22 cellular contexts compared by ENCODE assay signal in the genomic region with DNA sequence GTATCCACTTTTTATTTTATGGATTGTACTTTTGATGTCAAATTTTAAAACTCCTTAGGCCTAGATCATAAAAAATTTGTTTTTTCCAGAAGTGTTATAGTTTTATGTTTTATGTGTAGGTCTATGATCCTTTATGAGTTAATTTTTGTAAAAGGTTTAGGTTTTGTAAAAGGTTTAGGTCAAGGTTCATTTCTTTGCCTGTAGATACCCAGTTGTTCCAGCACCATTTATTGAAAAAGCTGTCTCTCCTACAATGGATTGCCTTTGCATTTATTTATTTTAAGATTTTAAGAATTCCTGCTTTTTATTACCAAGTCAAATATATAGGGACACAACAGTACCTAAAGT. TPM values are rescaled to one million over a fixed set of nuclear protein-coding genes. Genes with fewer than 3 reads are reported as not detected.
DNase-seq lines count a peak whose midpoint lies in the region; ATAC-seq, FAIRE-seq and TF ChIP-seq lines count a peak whose summit lies in the region.
"Had no signal": no experiment of that assay in that cellular context is flagged by ENCODE, and none has a peak within 500 bp of the region (broad histone marks: within the 10 kb centered on the region; RNA-seq: fewer than 3 reads in every experiment).

No MANE protein-coding gene starts in this region.

- no peak overlapping the region for H2AFZ ChIP-seq in PC-9
- H2AFZ ChIP-seq: GM23248 had no signal

- H3K4me3 ChIP-seq in HEK293 (ENCODE audit: low read depth, low read length) = no peak overlapping the region
- no peak overlapping the region for H3K4me3 ChIP-seq in PC-9
- H3K4me3 ChIP-seq: gastroesophageal sphincter, GM23248, K562, prostate gland, spleen had no signal

- POLR2A ChIA-PET in HEK293 (lab: Yijun Ruan, JAX) (no interaction called here), PC-9 (lab: Charles Lee; ENCODE audit: unreplicated experiment) (no interaction called here)

- ATAC-seq in left lobe of liver = peak; percentile 4
- ATAC-seq in HG03565 (IDR thresholded peaks at IDR 0.05; ENCODE audit: unreplicated experiment) = no peak
- ATAC-seq in GM18520 (IDR thresholded peaks at IDR 0.05; ENCODE audit: unreplicated experiment) = no peak
- ATAC-seq: CD8-positive, alpha-beta T cell; K562; natural killer cell had no signal

- H3K9me2 ChIP-seq in PC-9 (ENCODE audit: insufficient read depth) = no peaks in the 10 kb centered on the region

- FAIRE-seq in frontal cortex (lab: Jason Lieb, UNC) = no peak
- FAIRE-seq: K562 had no signal

- no TSS peak for BruUV-seq in PC-9 (replicated peaks; lab: Mats Ljungman, UMichigan)

- no peak overlapping the region for H3K27ac ChIP-seq in HEK293 (ENCODE audit: extremely low read depth, low read depth, low read length)
- H3K27ac ChIP-seq in PC-9 = no peak overlapping the region
- H3K27ac ChIP-seq: GM23248, spleen had no signal

- 0 out of 2 replicates have a peak overlapping the region, but pooled peaks have one; percentile 9 for H3K4me2 ChIP-seq in PC-9

- H4K20me1 ChIP-seq in PC-9 (ENCODE audit: insufficient read depth) = no peaks in the 10 kb centered on the region

- intact Hi-C loops in PC-9 (cut with micrococcal nuclease; ENCODE audit: unreplicated experiment) = no loop called here

- 0 out of 2 replicates have a peak, but pooled peaks cover 2% of the 10 kb centered on the region for H3F3A ChIP-seq in PC-9 (ENCODE audit: insufficient read depth, low read depth)

- no peaks in the 10 kb centered on the region for H3K36me3 ChIP-seq in HEK293 (ENCODE audit: control insufficient read depth in 2 of 2, insufficient read depth in 1 of 2, low read length in 2 of 2)
- no peaks in the 10 kb centered on the region for H3K36me3 ChIP-seq in PC-9 (ENCODE audit: low read depth)
- H3K36me3 ChIP-seq: gastroesophageal sphincter, prostate gland, spleen had no signal

- H3K9me3 ChIP-seq in HEK293 (ENCODE audit: control insufficient read depth, insufficient read depth, low read depth, low read length) (no peaks in the 10 kb centered on the region), PC-9 (ENCODE audit: insufficient read depth, low read depth) (no peaks in the 10 kb centered on the region; the same call in 1 of the 2 replicates)
- H3K9me3 ChIP-seq: gastroesophageal sphincter, prostate gland had no signal

- CTCF ChIA-PET in HEK293 (lab: Yijun Ruan, JAX) = interaction anchor here (0.8 kb wide), 1 partner anchor 31 kb away, joined by 3 read pairs; no protein-coding TSS in a partner anchor
- CTCF ChIA-PET in PC-9 (lab: Charles Lee) = interaction anchor here (1.1 kb wide), 1 partner anchor 365 kb away, joined by 5 read pairs; a partner anchor contains a TSS

- H3K79me2 ChIP-seq in PC-9 (ENCODE audit: low read depth) = no peaks in the 10 kb centered on the region

- DNase-seq in PC-9 (no peak), left lobe of liver (ENCODE audit: low spot score) (no peak), superior temporal gyrus (ENCODE audit: extremely low spot score) (peak; percentile 24), frontal cortex (ENCODE audit: low spot score in 2 of 2) (no peak)
- DNase-seq: activated CD4-positive, CD25-positive, alpha-beta regulatory T cell; activated gamma-delta T cell; activated T-cell treated with anti-CD3 and anti-CD28 coated beads for 4 hours; CD8-positive, alpha-beta T cell; DMS79; effector CD4-positive, alpha-beta T cell; kidney glomerular epithelial cell; natural killer cell; NCI-H2029; NK-92 treated with Interleukin-12 subunit alpha and Interleukin-12 subunit beta, amount 100 ng/mL, for 24 hours had no signal

- TF ChIP-seq CTCF in HEK293 (tag by site-specific recombination; IDR thresholded peaks at IDR 0.05) (no peak), PC-9 (conservative IDR thresholded peaks at IDR 0.05) (no peak)

- H3K4me1 ChIP-seq in HEK293 (ENCODE audit: control insufficient read depth, insufficient read depth, low read length) (no peaks in the 10 kb centered on the region), PC-9 (replicated peaks; ENCODE audit: insufficient read depth) (peaks cover 6% of the 10 kb centered on the region)
- H3K4me1 ChIP-seq: prostate gland had no signal

- peaks cover 31% of the 10 kb centered on the region; the same call in 1 of the 2 replicates for H3K27me3 ChIP-seq in PC-9 (ENCODE audit: insufficient read depth, low read depth)

TF ChIP-seq in HEK293, 187 proteins besides CTCF, POLR2A, EP300 and RAD21:
- TF ChIP-seq, protein P1, sequence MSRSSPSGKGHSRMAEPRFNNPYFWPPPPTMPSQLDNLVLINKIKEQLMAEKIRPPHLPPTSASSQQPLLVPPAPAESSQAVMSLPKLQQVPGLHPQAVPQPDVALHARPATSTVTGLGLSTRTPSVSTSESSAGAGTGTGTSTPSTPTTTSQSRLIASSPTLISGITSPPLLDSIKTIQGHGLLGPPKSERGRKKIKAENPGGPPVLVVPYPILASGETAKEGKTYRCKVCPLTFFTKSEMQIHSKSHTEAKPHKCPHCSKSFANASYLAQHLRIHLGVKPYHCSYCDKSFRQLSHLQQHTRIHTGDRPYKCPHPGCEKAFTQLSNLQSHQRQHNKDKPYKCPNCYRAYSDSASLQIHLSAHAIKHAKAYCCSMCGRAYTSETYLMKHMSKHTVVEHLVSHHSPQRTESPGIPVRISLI (tag by site-specific recombination; IDR thresholded peaks at IDR 0.05) = 0 out of 2 replicates have a peak, but pooled peaks have one; percentile 9
- TF ChIP-seq, protein P2, sequence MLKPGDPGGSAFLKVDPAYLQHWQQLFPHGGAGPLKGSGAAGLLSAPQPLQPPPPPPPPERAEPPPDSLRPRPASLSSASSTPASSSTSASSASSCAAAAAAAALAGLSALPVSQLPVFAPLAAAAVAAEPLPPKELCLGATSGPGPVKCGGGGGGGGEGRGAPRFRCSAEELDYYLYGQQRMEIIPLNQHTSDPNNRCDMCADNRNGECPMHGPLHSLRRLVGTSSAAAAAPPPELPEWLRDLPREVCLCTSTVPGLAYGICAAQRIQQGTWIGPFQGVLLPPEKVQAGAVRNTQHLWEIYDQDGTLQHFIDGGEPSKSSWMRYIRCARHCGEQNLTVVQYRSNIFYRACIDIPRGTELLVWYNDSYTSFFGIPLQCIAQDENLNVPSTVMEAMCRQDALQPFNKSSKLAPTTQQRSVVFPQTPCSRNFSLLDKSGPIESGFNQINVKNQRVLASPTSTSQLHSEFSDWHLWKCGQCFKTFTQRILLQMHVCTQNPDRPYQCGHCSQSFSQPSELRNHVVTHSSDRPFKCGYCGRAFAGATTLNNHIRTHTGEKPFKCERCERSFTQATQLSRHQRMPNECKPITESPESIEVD (tag by site-specific recombination; IDR thresholded peaks at IDR 0.05) = peak; percentile 28; the same call in 1 of the 2 replicates
- TF ChIP-seq FEZF1 (tag by site-specific recombination; IDR thresholded peaks at IDR 0.05) = no peak

RNA-seq across cellular contexts. Expression of gene E2F6, which starts 32.1 kb away (rescaled TPM):
- total RNA-seq in PC-9 (2021) (13.4 and 15.2 TPM in 2 replicates), left lobe of liver (5.0 TPM), frontal cortex (12.2 TPM)

RNA-seq across cellular contexts. Expression of gene GREB1, which starts 35.7 kb away (rescaled TPM):
- total RNA-seq in PC-9 (2021) = 0.20 and 0.37 TPM in 2 replicates
- 22.4 TPM for total RNA-seq in left lobe of liver
- total RNA-seq in frontal cortex = 3.7 TPM
- total RNA-seq: GM23248 had no signal
